9 cellular contexts compared by ENCODE assay signal in the genomic region with DNA sequence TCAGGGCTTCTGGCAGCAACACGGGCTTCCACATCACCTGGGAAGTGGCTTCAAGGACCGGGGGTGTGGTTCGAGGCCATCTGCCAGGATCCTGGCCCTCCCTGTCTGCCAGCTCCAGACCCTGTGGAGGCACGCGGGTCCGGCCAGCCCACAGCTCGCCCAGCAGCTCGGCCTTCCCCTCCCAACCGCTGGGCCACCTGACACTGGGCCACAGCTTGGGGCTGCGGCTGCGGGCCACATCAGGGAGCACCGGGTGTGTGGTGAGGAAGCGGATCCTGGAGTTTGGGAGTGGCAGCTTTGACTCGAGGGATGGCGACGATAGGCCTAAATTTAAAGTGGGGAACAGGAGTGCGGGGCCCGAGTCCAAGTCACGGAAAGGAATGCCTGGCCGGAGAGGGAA. TPM values are rescaled to one million over a fixed set of nuclear protein-coding genes. Genes with fewer than 3 reads are reported as not detected.
DNase-seq lines count a peak whose midpoint lies in the region; ATAC-seq and TF ChIP-seq lines count a peak whose summit lies in the region.
"Had no signal": no experiment of that assay in that cellular context is flagged by ENCODE, and none has a peak within 500 bp of the region (broad histone marks: within the 10 kb centered on the region; RNA-seq: fewer than 3 reads in every experiment).

No MANE protein-coding gene starts in this region.

- H3K36me3 Mint-ChIP-seq in activated T-cell treated with anti-CD3 and anti-CD28 coated beads, Interleukin-2, amount 50 U/mL, for 4 hours (ENCODE audit: insufficient read depth), result no peaks in the 10 kb centered on the region

- no peak for ATAC-seq in activated T-cell treated with anti-CD3 and anti-CD28 coated beads, Interleukin-2, amount 50 U/mL, for 4 hours
- ATAC-seq in lung (ENCODE audit: insufficient read depth, low FRiP score), result no peak
- no peak for ATAC-seq in GM18520 (IDR thresholded peaks at IDR 0.05; ENCODE audit: unreplicated experiment)

- H3K27me3 ChIP-seq in colonic mucosa (no peaks in the 10 kb centered on the region), lung (ENCODE audit: control insufficient read depth, insufficient read depth) (no peaks in the 10 kb centered on the region), tibial nerve (no peaks in the 10 kb centered on the region)

- no peaks in the 10 kb centered on the region for H3K36me3 ChIP-seq in colonic mucosa
- no peaks in the 10 kb centered on the region for H3K36me3 ChIP-seq in lung (ENCODE audit: control insufficient read depth in 2 of 2, insufficient read depth in 2 of 2, low read length in 2 of 2)
- no peaks in the 10 kb centered on the region for H3K36me3 ChIP-seq in tibial nerve

- H3K27me3 Mint-ChIP-seq in activated T-cell treated with anti-CD3 and anti-CD28 coated beads, Interleukin-2, amount 50 U/mL, for 4 hours (ENCODE audit: low read depth), result peaks cover 14% of the 10 kb centered on the region

- WGBS in lung, 2 donors, result 50 to 56% methylated on average over 20 of the region's 20 CpGs
- 25 to 32% methylated on average over 16 to 20 of the region's 20 CpGs for WGBS in tibial nerve, 2 donors

- DNase-seq in activated T-cell treated with anti-CD3 and anti-CD28 coated beads, Interleukin-2, amount 50 U/mL, for 4 hours, result no peak
- DNase-seq in activated T-cell treated with anti-CD3 and anti-CD28 coated beads, Interleukin-2, amount 50 U/mL, for 1 hour, result no peak
- DNase-seq in colonic mucosa, result no peak
- DNase-seq in lung (ENCODE audit: low spot score), result no peak
- DNase-seq in tibial nerve (ENCODE audit: low spot score in 2 of 2), result no peak
- no peak for DNase-seq in DMS 273 treated with DMSO at 0.1 percent for 48 hours (lab: John Stamatoyannopoulos, UW)
- DNase-seq in AG08396 (ENCODE audit: low spot score), result no peak
- DNase-seq: NCI-H1694 had no signal

- peak overlapping the region; percentile 48 to 84 for H3K9ac ChIP-seq in colonic mucosa (ENCODE audit: low read depth in 2 of 2, low read length in 2 of 2)

- peaks cover 18% of the 10 kb centered on the region for H3K4me1 Mint-ChIP-seq in activated T-cell treated with anti-CD3 and anti-CD28 coated beads, Interleukin-2, amount 50 U/mL, for 4 hours (ENCODE audit: low read depth)

- H3K9me3 ChIP-seq in colonic mucosa (no peaks in the 10 kb centered on the region), lung (ENCODE audit: control insufficient read depth in 2 of 2, insufficient read depth in 1 of 2, low read length in 1 of 2) (no peaks in the 10 kb centered on the region), tibial nerve (no peaks in the 10 kb centered on the region)

- H3K4me3 ChIP-seq in colonic mucosa (peak overlapping the region; percentile 52), lung (peak overlapping the region; percentile 29), tibial nerve (peak overlapping the region; percentile 53 to 75 (median 58))

- TF ChIP-seq POLR2A in tibial nerve (IDR thresholded peaks at IDR 0.05), result no peak

- no peaks in the 10 kb centered on the region for H3K4me1 ChIP-seq in colonic mucosa
- H3K4me1 ChIP-seq in lung (ENCODE audit: control insufficient read depth in 2 of 2, insufficient read depth in 2 of 2, low read length in 2 of 2), result peaks cover 0 to 15% of the 10 kb centered on the region in 2 donors
- H3K4me1 ChIP-seq in tibial nerve, result peaks cover 0 to 40% (median 12%) of the 10 kb centered on the region in 4 donors

- peak overlapping the region; percentile 47 for H3K4me3 Mint-ChIP-seq in activated T-cell treated with anti-CD3 and anti-CD28 coated beads, Interleukin-2, amount 50 U/mL, for 4 hours

- no peak for TF ChIP-seq EP300 in tibial nerve (IDR thresholded peaks at IDR 0.05)

- H3K27ac ChIP-seq in colonic mucosa (no peak overlapping the region), lung (ENCODE audit: low read depth in 1 of 2, low read length in 1 of 2) (peak overlapping the region in 1 of 2 donors; percentile 8), tibial nerve (peak overlapping the region in 3 of 4 donors; percentile 67 to 82 (median 73))

- H3K9me3 Mint-ChIP-seq in activated T-cell treated with anti-CD3 and anti-CD28 coated beads, Interleukin-2, amount 50 U/mL, for 4 hours, result no peaks in the 10 kb centered on the region

- intact Hi-C loops in colonic mucosa (cut with DNase I), result no loop called here

- TF ChIP-seq CTCF in colonic mucosa (IDR thresholded peaks at IDR 0.05), result no peak
- no peak for TF ChIP-seq CTCF in lung (IDR thresholded peaks at IDR 0.05; ENCODE audit: control extremely low read depth, extremely low read depth)
- TF ChIP-seq CTCF in tibial nerve (IDR thresholded peaks at IDR 0.05), result no peak

RNA-seq across cellular contexts. Expression of a gene that starts 6.9 kb away (rescaled TPM):
- total RNA-seq in activated T-cell treated with anti-CD3 and anti-CD28 coated beads, Interleukin-2, amount 50 U/mL, for 4 hours, result 1 to 10 TPM; 1.3 to 1.4 (median 1.4) TPM
- total RNA-seq in colonic mucosa (1 to 10 TPM in 1 of 2 donors, under 1 TPM in 1; 0.62 to 1.1 TPM), lung (10 to 100 TPM in 1 of 2 donors, 1 to 10 TPM in 1; 3.4 to 16.9 TPM), tibial nerve (10 to 100 TPM in 1 of 4 donors, 1 to 10 TPM in 3; 4.5 to 14.4 (median 5.3) TPM)
- 1 to 10 TPM; 7.3 TPM for polyA plus RNA-seq in lung

RNA-seq across cellular contexts. Expression of a gene that starts 7.1 kb away (rescaled TPM):
- 10 to 100 TPM; 29.1 to 32.1 (median 31.3) TPM for total RNA-seq in activated T-cell treated with anti-CD3 and anti-CD28 coated beads, Interleukin-2, amount 50 U/mL, for 4 hours
- total RNA-seq in colonic mucosa (1 to 10 TPM; 7.5 to 9.0 TPM), lung (10 to 100 TPM; 36.1 to 42.3 TPM), tibial nerve (10 to 100 TPM in 3 of 4 donors, 1 to 10 TPM in 1; 9.6 to 25.2 (median 18.5) TPM)
- 10 to 100 TPM; 15.4 to 27.9 TPM for polyA plus RNA-seq in lung

RNA-seq across cellular contexts. Expression of a gene that starts 27.3 kb away (rescaled TPM):
- 1 to 10 TPM in 1 of 3 donors, under 1 TPM in 2; 0.47 to 1.0 (median 0.71) TPM for total RNA-seq in activated T-cell treated with anti-CD3 and anti-CD28 coated beads, Interleukin-2, amount 50 U/mL, for 4 hours
- total RNA-seq in colonic mucosa (10 to 100 TPM; 51.4 to 89.9 TPM), lung (10 to 100 TPM; 37.5 to 46.0 TPM), tibial nerve (10 to 100 TPM; 83.4 to 93.1 (median 87.1) TPM)
- polyA plus RNA-seq in lung, result 10 to 100 TPM; 21.9 to 23.7 TPM

RNA-seq across cellular contexts. Expression of a gene that starts 34.4 kb away (rescaled TPM):
- 10 to 100 TPM; 94.4 to 97.7 (median 97.6) TPM for total RNA-seq in activated T-cell treated with anti-CD3 and anti-CD28 coated beads, Interleukin-2, amount 50 U/mL, for 4 hours
- 100 to 1,000 TPM; 111 to 114 TPM for total RNA-seq in colonic mucosa
- total RNA-seq in lung, result 100 to 1,000 TPM in 1 of 2 donors, 10 to 100 TPM in 1; 98.4 to 142 TPM
- polyA plus RNA-seq in lung, result 100 to 1,000 TPM in 1 of 2 donors, 10 to 100 TPM in 1; 69.9 to 110 TPM
- 100 to 1,000 TPM; 122 to 157 (median 140) TPM for total RNA-seq in tibial nerve

RNA-seq across cellular contexts. Expression of a gene that starts 40.4 kb away (rescaled TPM):
- 10 to 100 TPM; 49.3 to 72.6 (median 55.8) TPM for total RNA-seq in activated T-cell treated with anti-CD3 and anti-CD28 coated beads, Interleukin-2, amount 50 U/mL, for 4 hours
- total RNA-seq in colonic mucosa (10 to 100 TPM; 18.2 to 23.9 TPM), lung (10 to 100 TPM; 22.7 to 40.7 TPM), tibial nerve (10 to 100 TPM; 15.1 to 40.6 (median 27.5) TPM)
- 10 to 100 TPM; 33.1 to 72.3 TPM for polyA plus RNA-seq in lung

Comparison
In these comparisons a context has a peak if more than half of its experiments do, and no peak if none do; other contexts are left out.
1. RNA of a gene that starts 27.3 kb away (total RNA-seq): 83.4 to 93.1 TPM in tibial nerve, 51.4 to 89.9 TPM in colonic mucosa and 37.5 to 46.0 TPM in lung; 0.47 to 1.0 TPM in activated T-cell treated with anti-CD3 and anti-CD28 coated beads, Interleukin-2, amount 50 U/mL, for 4 hours; every median in the first group is over 10 times any median in the second.
2. Peak in every context shown above with its lines, with median percentiles within 50 percentile points of each other: H3K4me3 ChIP-seq.